Comparison of ENCODE assay signal across 9 cellular contexts in genomic region chr10:3902054-3902808, GRCh38.
DNase-seq lines count a peak whose midpoint lies in the region; ATAC-seq, FAIRE-seq and TF ChIP-seq lines count a peak whose summit lies in the region.
"Had no signal": no experiment of that assay in that cellular context is flagged by ENCODE, and none has a peak within 500 bp of the region (broad histone marks: within the 10 kb centered on the region; RNA-seq: fewer than 3 reads in every experiment).

No MANE protein-coding gene starts in this region.

- TF ChIP-seq EP300 in ovary (IDR thresholded peaks at IDR 0.05), result no peak
- TF ChIP-seq EP300 in tibial nerve (IDR thresholded peaks at IDR 0.05), result no peak

- POLR2A ChIA-PET in activated CD8-positive, alpha-beta T cell treated with anti-CD3 and anti-CD28 coated beads, Interleukin-2, amount 10 ng/mL, durations not matched to agents 7 days and 5 days (lab: Charles Lee), result interaction anchor here (3.0 kb wide), 1 partner anchor 117 kb away, joined by 16 read pairs; the partner anchor contains the start of gene KLF6

- no peaks in the 10 kb centered on the region for H3K36me3 Mint-ChIP-seq in activated CD8-positive, alpha-beta T cell treated with anti-CD3 and anti-CD28 coated beads, Interleukin-2, amount 10 ng/mL, durations not matched to agents 7 days and 5 days (ENCODE audit: low read depth)

- TF ChIP-seq CTCF in kidney epithelial cell (IDR thresholded peaks at IDR 0.05; ENCODE audit: insufficient read depth, low read length, poor library complexity, severe bottlenecking) (no peak), ovary (IDR thresholded peaks at IDR 0.05) (no peak), tibial nerve (IDR thresholded peaks at IDR 0.05) (no peak)

- H3K27ac ChIP-seq in ovary (no peak overlapping the region), aorta (ENCODE audit: low read depth in 1 of 2, low read length in 2 of 2) (peak overlapping the region in 1 of 2 donors; percentile 30), tibial nerve (peak overlapping the region in 1 of 4 donors; percentile 62)

- no peaks in the 10 kb centered on the region for H3K27me3 Mint-ChIP-seq in activated CD8-positive, alpha-beta T cell treated with anti-CD3 and anti-CD28 coated beads, Interleukin-2, amount 10 ng/mL, durations not matched to agents 7 days and 5 days (ENCODE audit: low read depth)

- peak; percentile 57 for DNase-seq in ACHN
- peak; percentile 55 for DNase-seq in GM19239 (ENCODE audit: insufficient read length, low spot score)
- no peak for DNase-seq in activated CD8-positive, alpha-beta T cell treated with anti-CD3 and anti-CD28 coated beads, Interleukin-2, amount 10 ng/mL, durations not matched to agents 7 days and 5 days
- DNase-seq in kidney epithelial cell (ENCODE audit: low read depth), result peak; percentile 65
- no peak for DNase-seq in ovary
- DNase-seq in aorta, result no peak
- no peak for DNase-seq in tibial nerve (ENCODE audit: low spot score in 2 of 2)

- FAIRE-seq in GM19239 (lab: Jason Lieb, UNC), result peak; percentile 96
- FAIRE-seq: G401.6 had no signal

- H3K27ac Mint-ChIP-seq in activated CD8-positive, alpha-beta T cell treated with anti-CD3 and anti-CD28 coated beads, Interleukin-2, amount 10 ng/mL, durations not matched to agents 7 days and 5 days, result peak overlapping the region; percentile 57

- no peak overlapping the region for H3K4me3 Mint-ChIP-seq in activated CD8-positive, alpha-beta T cell treated with anti-CD3 and anti-CD28 coated beads, Interleukin-2, amount 10 ng/mL, durations not matched to agents 7 days and 5 days

- 81 to 87% (median 86%) methylated on average over 8 of the region's 8 CpGs for WGBS in ovary, 3 donors
- 49 to 58% methylated on average over 8 of the region's 8 CpGs for WGBS in aorta, 2 donors
- 70 to 73% methylated on average over 8 of the region's 8 CpGs for WGBS in tibial nerve, 2 donors

- H3K27me3 ChIP-seq in kidney epithelial cell (ENCODE audit: control insufficient read depth, insufficient read depth, low read length) (no peaks in the 10 kb centered on the region), ovary (no peaks in the 10 kb centered on the region), aorta (ENCODE audit: control insufficient read depth in 1 of 2, insufficient read depth in 2 of 2, low read length in 1 of 2) (no peaks in the 10 kb centered on the region), tibial nerve (no peaks in the 10 kb centered on the region)

- ATAC-seq in HG03175 (IDR thresholded peaks at IDR 0.05; ENCODE audit: unreplicated experiment) (peak; percentile 96), aorta (ENCODE audit: low FRiP score) (no peak)
- ATAC-seq in activated CD8-positive, alpha-beta T cell treated with anti-CD3 and anti-CD28 coated beads, Interleukin-2, amount 10 ng/mL, durations not matched to agents 7 days and 5 days, result peak; percentile 56

- CTCF ChIA-PET in activated CD8-positive, alpha-beta T cell treated with anti-CD3 and anti-CD28 coated beads, Interleukin-2, amount 10 ng/mL, durations not matched to agents 7 days and 5 days (lab: Charles Lee), result interaction anchor here (0.6 kb wide), 1 partner anchor 12 kb away, joined by 3 read pairs; no protein-coding TSS in a partner anchor

- in situ Hi-C loops in ACHN (cut with HindIII; ENCODE audit: low pct_ligation_motif_present, low pct_unique_long_range_greater_than_20kb, low sequenced_read_pairs), result no loop called here

- intact Hi-C loops in ovary (cut with DNase I) (no loop called here), aorta (cut with DNase I) (no loop called here)

- H3K9me3 Mint-ChIP-seq in activated CD8-positive, alpha-beta T cell treated with anti-CD3 and anti-CD28 coated beads, Interleukin-2, amount 10 ng/mL, durations not matched to agents 7 days and 5 days (ENCODE audit: insufficient read depth), result peaks cover 9% of the 10 kb centered on the region

- TF ChIP-seq POLR2A in ovary (IDR thresholded peaks at IDR 0.05) (no peak), tibial nerve (IDR thresholded peaks at IDR 0.05) (no peak)

- peaks cover 22% of the 10 kb centered on the region for H3K4me1 Mint-ChIP-seq in activated CD8-positive, alpha-beta T cell treated with anti-CD3 and anti-CD28 coated beads, Interleukin-2, amount 10 ng/mL, durations not matched to agents 7 days and 5 days (ENCODE audit: low read depth)

- no peak overlapping the region for H3K4me3 ChIP-seq in kidney epithelial cell (ENCODE audit: low read depth, low read length)
- no peak overlapping the region for H3K4me3 ChIP-seq in ovary
- H3K4me3 ChIP-seq in aorta (ENCODE audit: low read length in 2 of 2), result no peak overlapping the region
- H3K4me3 ChIP-seq in tibial nerve, result no peak overlapping the region

- H3K9me3 ChIP-seq in ovary (no peaks in the 10 kb centered on the region), aorta (ENCODE audit: control insufficient read depth, low read length) (no peaks in the 10 kb centered on the region), tibial nerve (no peaks in the 10 kb centered on the region)

- H3K36me3 ChIP-seq in kidney epithelial cell (ENCODE audit: control insufficient read depth, insufficient read depth, low read length) (no peaks in the 10 kb centered on the region), ovary (no peaks in the 10 kb centered on the region), aorta (ENCODE audit: control insufficient read depth in 1 of 2, insufficient read depth in 2 of 2, low read length in 1 of 2) (no peaks in the 10 kb centered on the region), tibial nerve (no peaks in the 10 kb centered on the region)

- H3K4me1 ChIP-seq in ovary (ENCODE audit: insufficient read depth), result no peaks in the 10 kb centered on the region
- no peaks in the 10 kb centered on the region for H3K4me1 ChIP-seq in aorta (ENCODE audit: control insufficient read depth in 1 of 2, insufficient read depth in 2 of 2, low read length in 2 of 2)
- peaks cover 0 to 6% (median 3%) of the 10 kb centered on the region in 4 donors for H3K4me1 ChIP-seq in tibial nerve

Comparison
In these comparisons a context has a peak if more than half of its experiments do, and no peak if none do; other contexts are left out.
1. DNase-seq: peak in ACHN (single experiment), GM19239 (single experiment) and kidney epithelial cell (single experiment); none in activated CD8-positive, alpha-beta T cell treated with anti-CD3 and anti-CD28 coated beads, Interleukin-2, amount 10 ng/mL, durations not matched to agents 7 days and 5 days (single experiment), ovary (0 of 5), aorta (0 of 2) and tibial nerve (0 of 2).